Comparison of ENCODE assay signal across 1 cellular context in genomic region chr12:92156139-92156538, GRCh38.
TF ChIP-seq lines count a peak whose summit lies in the region.

No MANE protein-coding gene starts in this region.

TF ChIP-seq in GM12878, 131 proteins besides CTCF, POLR2A, EP300 and RAD21:
- TF ChIP-seq SMARCA5 (IDR thresholded peaks at IDR 0.05) (no peak), KAT2A (conservative IDR thresholded peaks at IDR 0.05; ENCODE audit: control insufficient read depth, low read depth, low read length) (no peak), DPF2 (IDR thresholded peaks at IDR 0.05) (no peak), ZNF24 (IDR thresholded peaks at IDR 0.05) (no peak), CREB1 (IDR thresholded peaks at IDR 0.05; ENCODE audit: low read depth) (no peak), BMI1 (IDR thresholded peaks at IDR 0.05; ENCODE audit: borderline replicate concordance) (no peak), CBX3 (IDR thresholded peaks at IDR 0.05; ENCODE audit: borderline replicate concordance, low read depth) (no peak), ETV6 (conservative IDR thresholded peaks at IDR 0.05 in 1 of 2, IDR thresholded peaks at IDR 0.05 in 1 of 2; ENCODE audit: borderline replicate concordance in 1 of 2, low read depth in 1 of 2) (no peak), SPI1 (IDR thresholded peaks at IDR 0.05; ENCODE audit: borderline replicate concordance, insufficient read depth, low read depth, low read length) (no peak), MYB (IDR thresholded peaks at IDR 0.05; ENCODE audit: borderline replicate concordance, low read depth, low read length) (no peak), YBX1 (IDR thresholded peaks at IDR 0.05) (no peak), PAX8 (IDR thresholded peaks at IDR 0.05) (no peak), FOXM1 (IDR thresholded peaks at IDR 0.05; ENCODE audit: low read depth, low read length) (no peak), ZNF217 (IDR thresholded peaks at IDR 0.05) (no peak)
